In genomic region chr17:81927653-81928496, GRCh38 we compare ENCODE assay signal across 8 cellular contexts. TPM values are rescaled to one million over a fixed set of nuclear protein-coding genes. Genes with fewer than 3 reads are reported as not detected.
DNase-seq lines count a peak whose midpoint lies in the region; ATAC-seq and TF ChIP-seq lines count a peak whose summit lies in the region.

Gene MAFG, minus strand, starts transcription at chr17:81927735. Its CDS starts 4,550 bp downstream, at chr17:81923185.

- peak; percentile 77 for ATAC-seq in stimulated activated naive CD8-positive, alpha-beta T cell treated with anti-CD3 and anti-CD28 coated beads, Interleukin-15, amount 100 ng/mL, for 72 hours

- DNase-seq in EH (ENCODE audit: low read depth) (peak; percentile 94), H4 (ENCODE audit: low spot score) (peak; percentile 91), M059J (ENCODE audit: low read depth) (peak; percentile 93), fibroblast of the aortic adventitia (ENCODE audit: low read depth) (peak; percentile 93), nephron progenitor cell (peak; percentile 94)
- DNase-seq in activated T-helper 9 cell treated with anti-CD3 and anti-CD28 coated beads, Interleukin-2, amount 50 U/mL, for 16 hours (ENCODE audit: low read depth), result peak; percentile 87
- DNase-seq in stimulated activated naive CD8-positive, alpha-beta T cell treated with anti-CD3 and anti-CD28 coated beads, Interleukin-15, amount 100 ng/mL, for 72 hours, result peak; percentile 91 to 94

- no peaks in the 10 kb centered on the region for H3K36me3 Mint-ChIP-seq in nephron progenitor cell (ENCODE audit: low read depth)

- TF ChIP-seq CTCF in fibroblast of the aortic adventitia (IDR thresholded peaks at IDR 0.05; ENCODE audit: insufficient read depth, low read length) (peak; percentile 26), nephron progenitor cell (IDR thresholded peaks at IDR 0.05) (peak; percentile 20)

- H3K27ac Mint-ChIP-seq in nephron progenitor cell, result peak within 1 kb of the TSS; percentile 94
- peak within 1 kb of the TSS; percentile 92 to 97 for H3K27ac Mint-ChIP-seq in stimulated activated naive CD8-positive, alpha-beta T cell treated with anti-CD3 and anti-CD28 coated beads, Interleukin-15, amount 100 ng/mL, for 72 hours

- H3K4me3 Mint-ChIP-seq in nephron progenitor cell, result peak within 1 kb of the TSS; percentile 80
- H3K4me3 Mint-ChIP-seq in stimulated activated naive CD8-positive, alpha-beta T cell treated with anti-CD3 and anti-CD28 coated beads, Interleukin-15, amount 100 ng/mL, for 72 hours, result peak within 1 kb of the TSS; percentile 92 to 96

- no peaks in the 10 kb centered on the region for H3K27me3 Mint-ChIP-seq in nephron progenitor cell (ENCODE audit: low read depth, poor library complexity)
- H3K27me3 Mint-ChIP-seq in stimulated activated naive CD8-positive, alpha-beta T cell treated with anti-CD3 and anti-CD28 coated beads, Interleukin-15, amount 100 ng/mL, for 72 hours, result peaks cover 16% of the 10 kb centered on the region

- H3K4me3 ChIP-seq in fibroblast of the aortic adventitia (ENCODE audit: low read depth, low read length), result peak within 1 kb of the TSS; percentile 79

- TF ChIP-seq POLR2A in Raji (IDR thresholded peaks at IDR 0.05; ENCODE audit: insufficient read depth, low read depth, low read length), result peak; percentile 65

- no peaks in the 10 kb centered on the region for H3K9me3 Mint-ChIP-seq in nephron progenitor cell
- H3K9me3 Mint-ChIP-seq in stimulated activated naive CD8-positive, alpha-beta T cell treated with anti-CD3 and anti-CD28 coated beads, Interleukin-15, amount 100 ng/mL, for 72 hours, result no peaks in the 10 kb centered on the region

- H3K4me1 Mint-ChIP-seq in nephron progenitor cell, result peaks cover 42% of the 10 kb centered on the region
- peaks cover 79% of the 10 kb centered on the region for H3K4me1 Mint-ChIP-seq in stimulated activated naive CD8-positive, alpha-beta T cell treated with anti-CD3 and anti-CD28 coated beads, Interleukin-15, amount 100 ng/mL, for 72 hours

RNA-seq across cellular contexts. Expression of gene MAFG, which starts in this region (rescaled TPM):
- total RNA-seq in H4 (2014; rRNA removed; shearing (Covaris generic)), result 8.7 and 9.3 TPM in 2 replicates
- total RNA-seq in M059J (2014; rRNA removed; shearing (Covaris generic)), result 8.1 and 15.1 TPM in 2 replicates
- total RNA-seq in fibroblast of the aortic adventitia (ENCODE audit: low replicate concordance), result 19.1 and 28.0 TPM in 2 replicates

Comparison
In these comparisons a context has a peak if more than half of its experiments do, and no peak if none do; other contexts are left out.
1. Peak in every context shown above with its lines: DNase-seq, ATAC-seq and H3K4me3 ChIP-seq.